17 cellular contexts compared by ENCODE assay signal in the genomic region with DNA sequence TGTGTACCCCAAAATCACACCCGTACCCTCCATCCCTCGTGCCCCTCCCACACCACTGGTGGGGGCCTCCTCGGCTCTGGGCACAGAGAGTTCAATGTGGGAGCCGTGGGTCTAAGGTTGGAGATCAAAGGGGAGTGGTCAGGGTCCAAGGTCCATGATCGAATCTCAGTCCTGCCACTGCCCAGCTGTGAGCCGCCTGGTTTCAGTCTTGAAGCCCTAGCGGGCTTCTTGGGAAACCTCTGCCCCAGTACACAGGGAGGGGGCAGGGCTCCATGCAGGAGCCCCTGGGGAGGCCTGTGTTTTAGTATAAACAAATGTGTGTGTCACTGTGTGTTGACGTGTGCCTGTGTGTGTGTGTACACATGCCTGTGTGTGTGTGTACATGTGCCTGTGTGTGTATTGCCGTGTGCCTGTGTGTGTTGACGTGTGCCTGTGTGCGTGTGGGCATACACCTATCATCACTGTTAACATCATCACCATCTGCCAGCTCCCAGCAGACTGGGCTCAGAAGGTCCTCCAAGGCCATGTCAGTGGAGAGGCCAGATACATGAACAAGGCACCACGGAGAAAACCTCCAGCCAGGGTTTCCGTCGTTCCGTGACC. TPM values are rescaled to one million over a fixed set of nuclear protein-coding genes. Genes with fewer than 3 reads are reported as not detected.
DNase-seq lines count a peak whose midpoint lies in the region; ATAC-seq and TF ChIP-seq lines count a peak whose summit lies in the region.
"Had no signal": no experiment of that assay in that cellular context is flagged by ENCODE, and none has a peak within 500 bp of the region (broad histone marks: within the 10 kb centered on the region; RNA-seq: fewer than 3 reads in every experiment).

No MANE protein-coding gene starts in this region.

- no peak overlapping the region for H4K8ac ChIP-seq in neuronal stem cell (ENCODE audit: low read depth, low read length)

- H3K9ac ChIP-seq in neuronal stem cell (ENCODE audit: low read depth, low read length, poor library complexity), result no peak overlapping the region

- intact Hi-C loops in left ventricle myocardium superior (cut with micrococcal nuclease), result no loop called here
- intact Hi-C loops in right cardiac atrium (cut with DNase I), result no loop called here
- intact Hi-C loops in testis (cut with DNase I; ENCODE audit: low total_unique reads), result no loop called here

- H3K4me1 ChIP-seq in right cardiac atrium (ENCODE audit: control insufficient read depth, insufficient read depth, low read length) (no peaks in the 10 kb centered on the region), neuronal stem cell (ENCODE audit: control insufficient read depth in 2 of 2, insufficient read depth in 1 of 2, low read depth in 1 of 2, low read length in 2 of 2) (peaks cover 0 to 8% of the 10 kb centered on the region in 2 donors), testis (no peaks in the 10 kb centered on the region)

- no peak for TF ChIP-seq CTCF in fibroblast of mammary gland (conservative IDR thresholded peaks at IDR 0.05; ENCODE audit: control insufficient read depth, insufficient read depth, low read depth, low read length)
- no peak for TF ChIP-seq CTCF in testis (IDR thresholded peaks at IDR 0.05)

- H3K27me3 ChIP-seq in right cardiac atrium (ENCODE audit: control insufficient read depth, insufficient read depth), result no peaks in the 10 kb centered on the region
- H3K27me3 ChIP-seq in neuronal stem cell (ENCODE audit: control insufficient read depth in 3 of 3, insufficient read depth in 3 of 3, low read depth in 1 of 3, low read length in 3 of 3), result peaks cover 0 to 7% (median 0%) of the 10 kb centered on the region in 3 experiments
- H3K27me3 ChIP-seq in testis, result no peaks in the 10 kb centered on the region

- no peaks in the 10 kb centered on the region for H3K4me1 Mint-ChIP-seq in T-cell

- no peaks in the 10 kb centered on the region for H3K36me3 Mint-ChIP-seq in T-cell

- H3K9me3 ChIP-seq in right cardiac atrium (ENCODE audit: control insufficient read depth, low read length), result no peaks in the 10 kb centered on the region
- H3K9me3 ChIP-seq in neuronal stem cell (replicated peaks in 1 of 2; ENCODE audit: control insufficient read depth in 2 of 2, insufficient read depth in 1 of 2, low read depth in 1 of 2, low read length in 2 of 2), result peaks cover 2 to 5% of the 10 kb centered on the region in 2 donors
- no peaks in the 10 kb centered on the region for H3K9me3 ChIP-seq in testis

- DNase-seq in left ventricle myocardium superior, result peak; percentile 18
- no peak for DNase-seq in right cardiac atrium
- DNase-seq in fibroblast of mammary gland (ENCODE audit: low read depth), result peak; percentile 29
- DNase-seq in neuronal stem cell (ENCODE audit: low spot score), result no peak
- no peak for DNase-seq in NCI-H2227 (lab: John Stamatoyannopoulos, UW; ENCODE audit: unreplicated experiment)
- DNase-seq in T-cell, result no peak
- DNase-seq in testis, result no peak
- DNase-seq: C1 segment of cervical spinal cord, GDM1, NCI-H1092 treated with DMSO at 0.1 percent for 48 hours, NCI-H1694, NCI-H226, NCI-H524 treated with DMSO at 0.1 percent for 48 hours had no signal

- no peak overlapping the region for H2BK5ac ChIP-seq in neuronal stem cell (ENCODE audit: low read length)

- CTCF ChIA-PET in T-cell (lab: Charles Lee), result no interaction called here

- H3K9me3 Mint-ChIP-seq in T-cell, result no peaks in the 10 kb centered on the region

- no peak overlapping the region for H3K4me2 ChIP-seq in neuronal stem cell (ENCODE audit: insufficient read depth, low read length, poor library complexity, severe bottlenecking)
- H3K4me2 ChIP-seq: GM23338 had no signal

- peak overlapping the region; percentile 92 for H2AK5ac ChIP-seq in neuronal stem cell (ENCODE audit: low read depth, low read length)

- no peak overlapping the region for H2AFZ ChIP-seq in neuronal stem cell (ENCODE audit: low read length)
- H2AFZ ChIP-seq: GM23338 had no signal

- peak overlapping the region; percentile 75 for H2BK15ac ChIP-seq in neuronal stem cell (ENCODE audit: low read length)

- H3K4me3 ChIP-seq in right cardiac atrium (ENCODE audit: low read length), result no peak overlapping the region
- H3K4me3 ChIP-seq in fibroblast of mammary gland (ENCODE audit: control insufficient read depth, low read depth, low read length), result no peak overlapping the region
- H3K4me3 ChIP-seq in neuronal stem cell (ENCODE audit: low read length in 2 of 2), result peak overlapping the region in 1 of 2 donors; percentile 42
- no peak overlapping the region for H3K4me3 ChIP-seq in testis
- H3K4me3 ChIP-seq: GM12878, GM23338 had no signal

- H3K23ac ChIP-seq in neuronal stem cell (ENCODE audit: low read depth, low read length, poor library complexity), result no peak overlapping the region

- peaks cover 0 to 6% of the 10 kb centered on the region in 2 donors for H3K27me3 Mint-ChIP-seq in T-cell

- no peak overlapping the region for H2BK12ac ChIP-seq in neuronal stem cell (ENCODE audit: low read length)

- H3K27ac ChIP-seq in right cardiac atrium (ENCODE audit: low read length) (no peak overlapping the region), neuronal stem cell (replicated peaks; ENCODE audit: low read length) (no peak overlapping the region), testis (no peak overlapping the region)

- peak overlapping the region; percentile 84 for H3K14ac ChIP-seq in neuronal stem cell (ENCODE audit: low read length)

- WGBS in right cardiac atrium, result 86% methylated on average over 15 of the region's 15 CpGs
- no CpG with 5 or more reads among the region's 15 CpGs for WGBS in neuronal stem cell (ENCODE audit: extremely low coverage in 2 of 2, insufficient read length in 2 of 2, insufficient replicate concordance in 1 of 2), 2 donors
- 83 to 87% methylated on average over 10 to 15 of the region's 15 CpGs for WGBS in testis, 2 donors

- no peak for ATAC-seq in left ventricle myocardium superior
- ATAC-seq in right cardiac atrium, result no peak
- ATAC-seq in T-cell (replicated peaks in 1 of 4), result no peak
- no peak for ATAC-seq in HG03565 (IDR thresholded peaks at IDR 0.05; ENCODE audit: unreplicated experiment)
- ATAC-seq: GM12878, GM23338 had no signal

- H3K18ac ChIP-seq in neuronal stem cell (ENCODE audit: low read length), result peak overlapping the region; percentile 66

- POLR2A ChIA-PET in T-cell (lab: Charles Lee), result no interaction called here

- peak overlapping the region; percentile 37 for H3K4ac ChIP-seq in neuronal stem cell (ENCODE audit: low read length)

- no peaks in the 10 kb centered on the region for H3K79me1 ChIP-seq in neuronal stem cell (ENCODE audit: low read depth, low read length)

- no peak overlapping the region for H3K27ac Mint-ChIP-seq in T-cell
- H3K27ac Mint-ChIP-seq: GM23338 had no signal

- H3K36me3 ChIP-seq in neuronal stem cell (replicated peaks in 1 of 2; ENCODE audit: control insufficient read depth in 2 of 2, insufficient read depth in 2 of 2, low read length in 2 of 2) (no peaks in the 10 kb centered on the region), testis (ENCODE audit: low read depth, missing control alignments) (no peaks in the 10 kb centered on the region)

- no peak for TF ChIP-seq POLR2A in testis (IDR thresholded peaks at IDR 0.05)

- H3K4me3 Mint-ChIP-seq in T-cell, result no peak overlapping the region
- H3K4me3 Mint-ChIP-seq: GM23338 had no signal

- H2BK120ac ChIP-seq in neuronal stem cell (ENCODE audit: low read depth, low read length), result no peak overlapping the region

- H4K91ac ChIP-seq in neuronal stem cell (ENCODE audit: low read depth, low read length, poor library complexity), result no peak overlapping the region

RNA-seq across cellular contexts. Expression of a gene that starts 26.5 kb away (rescaled TPM):
- total RNA-seq in left ventricle myocardium superior (1.0 TPM), right cardiac atrium (1 to 10 TPM; 1.3 to 1.9 (median 1.8) TPM), T-cell (1 to 10 TPM in 4 of 5 donors, under 1 TPM in 1; 0.63 to 1.8 (median 1.6) TPM), testis (1 to 10 TPM; 2.2 to 2.8 TPM)
- polyA plus RNA-seq in right cardiac atrium (0.84 TPM), testis (ENCODE audit: insufficient read depth, low read depth, low replicate concordance) (0.98 TPM)
- 0.26 TPM for polyA plus RNA-seq in neuronal stem cell (2013, experiment 1 of 2)
- polyA plus RNA-seq in neuronal stem cell (2013, experiment 2 of 2), result 0.29 TPM
- total RNA-seq: MCF 10A had no signal

Comparison
In these comparisons a context has a peak if more than half of its experiments do, and no peak if none do; other contexts are left out.
1. DNase-seq: peak in left ventricle myocardium superior (single experiment) and fibroblast of mammary gland (single experiment); none in right cardiac atrium (0 of 3), neuronal stem cell (single experiment), NCI-H2227 (single experiment), T-cell (0 of 34) and testis (single experiment).